ENCODE assay signal across 8 cellular contexts in genomic region chr1:47436304-47436978, GRCh38. TPM values are rescaled to one million over a fixed set of nuclear protein-coding genes. Genes with fewer than 3 reads are reported as not detected.
DNase-seq lines count a peak whose midpoint lies in the region; ATAC-seq and TF ChIP-seq lines count a peak whose summit lies in the region.

No MANE protein-coding gene starts in this region.

- CTCF ChIA-PET in activated CD8-positive, alpha-beta memory T cell treated with anti-CD3 and anti-CD28 coated beads, Interleukin-2, amount 10 ng/mL, durations not matched to agents 7 days and 5 days (lab: Charles Lee), result interaction anchor here (0.7 to 6.0 kb wide), 29 partner anchors 8 to 319 kb away, joined by 3 to 83 read pairs (median 4); partner anchors contain the start of gene STIL

- peak; percentile 98 for TF ChIP-seq CTCF in epithelial cell of proximal tubule (conservative IDR thresholded peaks at IDR 0.05; ENCODE audit: low read depth, low read length)

- H3K36me3 Mint-ChIP-seq in CD4-positive, CD25-positive, alpha-beta regulatory T cell, result no peaks in the 10 kb centered on the region
- H3K36me3 Mint-ChIP-seq in activated CD8-positive, alpha-beta memory T cell treated with anti-CD3 and anti-CD28 coated beads, Interleukin-2, amount 10 ng/mL, durations not matched to agents 7 days and 5 days, result peaks cover 24% of the 10 kb centered on the region
- no peaks in the 10 kb centered on the region for H3K36me3 Mint-ChIP-seq in naive B cell
- H3K36me3 Mint-ChIP-seq in stimulated activated naive B cell treated with anti-CD40 and anti-IgM and Interleukin-4, amounts not matched to agents 10 μg/mL and 1 μg/mL and 100 μg/mL, for 72 hours, result peaks cover 0 to 1% of the 10 kb centered on the region in 2 donors

- peaks cover 4 to 57% (median 27%) of the 10 kb centered on the region in 4 donors for H3K4me1 Mint-ChIP-seq in CD4-positive, CD25-positive, alpha-beta regulatory T cell
- peaks cover 42% of the 10 kb centered on the region for H3K4me1 Mint-ChIP-seq in activated CD8-positive, alpha-beta memory T cell treated with anti-CD3 and anti-CD28 coated beads, Interleukin-2, amount 10 ng/mL, durations not matched to agents 7 days and 5 days
- peaks cover 33 to 55% (median 38%) of the 10 kb centered on the region in 3 donors for H3K4me1 Mint-ChIP-seq in naive B cell
- peaks cover 27 to 40% of the 10 kb centered on the region in 2 donors for H3K4me1 Mint-ChIP-seq in stimulated activated naive B cell treated with anti-CD40 and anti-IgM and Interleukin-4, amounts not matched to agents 10 μg/mL and 1 μg/mL and 100 μg/mL, for 72 hours

- H3K4me3 Mint-ChIP-seq in CD4-positive, CD25-positive, alpha-beta regulatory T cell, result peak overlapping the region; percentile 89 to 98 (median 90)
- peak overlapping the region; percentile 95 for H3K4me3 Mint-ChIP-seq in activated CD8-positive, alpha-beta memory T cell treated with anti-CD3 and anti-CD28 coated beads, Interleukin-2, amount 10 ng/mL, durations not matched to agents 7 days and 5 days
- H3K4me3 Mint-ChIP-seq in naive B cell, result peak overlapping the region; percentile 87 to 95 (median 90)
- H3K4me3 Mint-ChIP-seq in stimulated activated naive B cell treated with anti-CD40 and anti-IgM and Interleukin-4, amounts not matched to agents 10 μg/mL and 1 μg/mL and 100 μg/mL, for 72 hours, result peak overlapping the region; percentile 83 to 88

- peak overlapping the region; percentile 74 for H3K27ac ChIP-seq in CD4-positive, CD25-positive, alpha-beta regulatory T cell (ENCODE audit: insufficient read depth, low read length, poor library complexity, severe bottlenecking)

- H3K9me3 ChIP-seq in CD4-positive, CD25-positive, alpha-beta regulatory T cell (ENCODE audit: control insufficient read depth in 2 of 2, low read length in 2 of 2), result no peaks in the 10 kb centered on the region

- no peaks in the 10 kb centered on the region for H3K36me3 ChIP-seq in CD4-positive, CD25-positive, alpha-beta regulatory T cell (ENCODE audit: control insufficient read depth, insufficient read depth, low read length)

- peaks cover 32% of the 10 kb centered on the region for H3K27me3 Mint-ChIP-seq in CD4-positive, CD25-positive, alpha-beta regulatory T cell
- peaks cover 15% of the 10 kb centered on the region for H3K27me3 Mint-ChIP-seq in activated CD8-positive, alpha-beta memory T cell treated with anti-CD3 and anti-CD28 coated beads, Interleukin-2, amount 10 ng/mL, durations not matched to agents 7 days and 5 days
- H3K27me3 Mint-ChIP-seq in naive B cell, result peaks cover 31 to 43% (median 43%) of the 10 kb centered on the region in 3 donors
- H3K27me3 Mint-ChIP-seq in stimulated activated naive B cell treated with anti-CD40 and anti-IgM and Interleukin-4, amounts not matched to agents 10 μg/mL and 1 μg/mL and 100 μg/mL, for 72 hours, result peaks cover 44 to 48% of the 10 kb centered on the region in 2 donors

- peak overlapping the region; percentile 81 for H3K4me3 ChIP-seq in CD4-positive, CD25-positive, alpha-beta regulatory T cell (ENCODE audit: low read depth, low read length)
- H3K4me3 ChIP-seq in epithelial cell of proximal tubule (ENCODE audit: low read depth, low read length), result peak overlapping the region; percentile 80

- H3K9me3 Mint-ChIP-seq in CD4-positive, CD25-positive, alpha-beta regulatory T cell, result peaks cover 0 to 2% (median 0%) of the 10 kb centered on the region in 7 donors
- H3K9me3 Mint-ChIP-seq in activated CD8-positive, alpha-beta memory T cell treated with anti-CD3 and anti-CD28 coated beads, Interleukin-2, amount 10 ng/mL, durations not matched to agents 7 days and 5 days (ENCODE audit: low read depth), result no peaks in the 10 kb centered on the region
- peaks cover 0 to 3% (median 0%) of the 10 kb centered on the region in 7 donors for H3K9me3 Mint-ChIP-seq in naive B cell
- H3K9me3 Mint-ChIP-seq in stimulated activated naive B cell treated with anti-CD40 and anti-IgM and Interleukin-4, amounts not matched to agents 10 μg/mL and 1 μg/mL and 100 μg/mL, for 72 hours, result no peaks in the 10 kb centered on the region

- peak overlapping the region; percentile 46 to 93 (median 79) for H3K27ac Mint-ChIP-seq in CD4-positive, CD25-positive, alpha-beta regulatory T cell
- H3K27ac Mint-ChIP-seq in activated CD8-positive, alpha-beta memory T cell treated with anti-CD3 and anti-CD28 coated beads, Interleukin-2, amount 10 ng/mL, durations not matched to agents 7 days and 5 days, result peak overlapping the region; percentile 93
- H3K27ac Mint-ChIP-seq in naive B cell, result peak overlapping the region; percentile 14 to 54 (median 38)
- H3K27ac Mint-ChIP-seq in stimulated activated naive B cell treated with anti-CD40 and anti-IgM and Interleukin-4, amounts not matched to agents 10 μg/mL and 1 μg/mL and 100 μg/mL, for 72 hours, result peak overlapping the region; percentile 87

- peak; percentile 18 to 21 for ATAC-seq in CD4-positive, CD25-positive, alpha-beta regulatory T cell (ENCODE audit: low read depth in 2 of 2)
- ATAC-seq in GM19438 (IDR thresholded peaks at IDR 0.05; ENCODE audit: low read depth, unreplicated experiment), result peak; percentile 36
- ATAC-seq in HG03565 (IDR thresholded peaks at IDR 0.05; ENCODE audit: unreplicated experiment), result peak; percentile 45
- peak; percentile 45 for ATAC-seq in activated CD8-positive, alpha-beta memory T cell treated with anti-CD3 and anti-CD28 coated beads, Interleukin-2, amount 10 ng/mL, durations not matched to agents 7 days and 5 days
- peak; percentile 23 to 29 for ATAC-seq in naive B cell (ENCODE audit: low read depth in 2 of 2)
- ATAC-seq in stimulated activated naive B cell treated with anti-CD40 and anti-IgM and Interleukin-4, amounts not matched to agents 10 μg/mL and 1 μg/mL and 100 μg/mL, for 72 hours (replicated peaks), result peak; percentile 46 to 57

- H3K27me3 ChIP-seq in CD4-positive, CD25-positive, alpha-beta regulatory T cell (ENCODE audit: control insufficient read depth, insufficient read depth, low read length), result peaks cover 8% of the 10 kb centered on the region

- DNase-seq in CD4-positive, CD25-positive, alpha-beta regulatory T cell, result peak; percentile 58 to 81 (median 70)
- DNase-seq in NOMO-1 (lab: John Stamatoyannopoulos, UW; ENCODE audit: unreplicated experiment in 2 of 2) (peak; percentile 79 to 80), epithelial cell of proximal tubule (ENCODE audit: low read depth) (no peak), naive B cell (peak; percentile 62)
- DNase-seq in activated CD8-positive, alpha-beta memory T cell treated with anti-CD3 and anti-CD28 coated beads, Interleukin-2, amount 10 ng/mL, durations not matched to agents 7 days and 5 days, result peak; percentile 89
- DNase-seq in stimulated activated naive B cell treated with anti-CD40 and anti-IgM and Interleukin-4, amounts not matched to agents 10 μg/mL and 1 μg/mL and 100 μg/mL, for 72 hours, result peak; percentile 60

- peaks cover 53% of the 10 kb centered on the region for H3K4me1 ChIP-seq in CD4-positive, CD25-positive, alpha-beta regulatory T cell (ENCODE audit: control insufficient read depth, insufficient read depth, low read length, poor library complexity, severe bottlenecking)

RNA-seq across cellular contexts. Expression of gene FOXD2, which starts 1.4 kb away (rescaled TPM):
- total RNA-seq in CD4-positive, CD25-positive, alpha-beta regulatory T cell, result 0.74 TPM
- polyA plus RNA-seq in CD4-positive, CD25-positive, alpha-beta regulatory T cell, result under 1 TPM; 0.10 to 0.37 (median 0.20) TPM
- total RNA-seq in activated CD8-positive, alpha-beta memory T cell treated with anti-CD3 and anti-CD28 coated beads, Interleukin-2, amount 10 ng/mL, durations not matched to agents 7 days and 5 days, result under 1 TPM; 0.23 to 0.53 TPM
- 0.14 TPM in 1 of 2 replicates, not detected in the other for total RNA-seq in epithelial cell of proximal tubule
- polyA plus RNA-seq in naive B cell (ENCODE audit: low read depth in 6 of 6), result under 1 TPM in 5 of 6 donors, not detected in 1; 0.05 to 0.37 (median 0.07) TPM

RNA-seq across cellular contexts. Expression of gene FOXE3, which starts 20.4 kb away (rescaled TPM):
- total RNA-seq in CD4-positive, CD25-positive, alpha-beta regulatory T cell, result not detected
- not detected for polyA plus RNA-seq in CD4-positive, CD25-positive, alpha-beta regulatory T cell
- total RNA-seq in activated CD8-positive, alpha-beta memory T cell treated with anti-CD3 and anti-CD28 coated beads, Interleukin-2, amount 10 ng/mL, durations not matched to agents 7 days and 5 days, result not detected
- total RNA-seq in epithelial cell of proximal tubule, result not detected in 2 replicates
- not detected for polyA plus RNA-seq in naive B cell (ENCODE audit: low read depth in 6 of 6)

Comparison
In these comparisons a context has a peak if more than half of its experiments do, and no peak if none do; other contexts are left out.
1. H3K27ac Mint-ChIP-seq: peak in every context shown above with its lines; median percentile 93 in activated CD8-positive, alpha-beta memory T cell treated with anti-CD3 and anti-CD28 coated beads, Interleukin-2, amount 10 ng/mL, durations not matched to agents 7 days and 5 days; 87 in stimulated activated naive B cell treated with anti-CD40 and anti-IgM and Interleukin-4, amounts not matched to agents 10 μg/mL and 1 μg/mL and 100 μg/mL, for 72 hours; 79 in CD4-positive, CD25-positive, alpha-beta regulatory T cell; 38 in naive B cell.